Comparison of ENCODE assay signal across 32 cellular contexts in genomic region chr2:96987264-96987909, GRCh38. TPM values are rescaled to one million over a fixed set of nuclear protein-coding genes. Genes with fewer than 3 reads are reported as not detected.
"Had no signal": no experiment of that assay in that cellular context is flagged by ENCODE, and none has a peak within 500 bp of the region (broad histone marks: within the 10 kb centered on the region; RNA-seq: fewer than 3 reads in every experiment).

No MANE protein-coding gene starts in this region.

- ATAC-seq: activated CD4-positive, alpha-beta T cell treated with anti-CD3 and anti-CD28 coated beads for 36 hours; esophagus mucosa; foreskin keratinocyte; gastrocnemius medialis; heart left ventricle had no signal

- H3K36me3 ChIP-seq: brain microvascular endothelial cell, gastrocnemius medialis, heart left ventricle had no signal

- H3K9me3 Mint-ChIP-seq: activated CD4-positive, alpha-beta T cell treated with anti-CD3 and anti-CD28 coated beads, Interleukin-2, amount 10 ng/mL, durations not matched to agents 24 days and 14 days; activated T-helper 1 cell treated with anti-CD3 and anti-CD28 coated beads, Interleukin-12 subunit alpha, Interleukin-12 subunit beta, Interleukin-2, Interleukin-4 antibody, amounts not matched to agents 30 ng/mL and 10 ng/mL and 1 ng/mL, durations not matched to agents 14 hours and 24 hours and 36 hours; activated T-helper 2 cell treated with anti-CD3 and anti-CD28 coated beads, Interferon-gamma antibody, Interleukin-2, Interleukin-4, amounts not matched to agents 10 μg/mL and 5 μg/mL and 100 μg/mL, durations not matched to agents 14 hours and 24 hours and 36 hours; central memory CD8-positive, alpha-beta T cell; dendritic cell treated with granulocyte-macrophage colony-stimulating factor and Interleukin-4, amounts not matched to agents 40 ng/mL and 50 ng/mL, for 4 days; endodermal cell had no signal

- H3K27me3 ChIP-seq: dorsolateral prefrontal cortex, gastrocnemius medialis had no signal

- H3K4me3 ChIP-seq: coronary artery, dorsolateral prefrontal cortex, gastrocnemius medialis, heart left ventricle had no signal

- DNase-seq: activated CD4-positive, alpha-beta T cell treated with anti-CD3 and anti-CD28 coated beads for 36 hours; activated CD4-positive, alpha-beta T cell treated with anti-CD3 and anti-CD28 coated beads, Interleukin-2, amount 10 ng/mL, durations not matched to agents 24 days and 14 days; activated CD4-positive, alpha-beta T cell treated with anti-CD3 and anti-CD28 coated beads, Interleukin-2, amount 50 U/mL, for 48 hours; activated CD4-positive, CD25-positive, alpha-beta regulatory T cell; activated CD4-positive, CD25-positive, alpha-beta regulatory T cell treated with anti-CD3 and anti-CD28 coated beads, Interleukin-2, amount 50 U/mL, for 72 hours; activated CD8-positive, alpha-beta memory T cell treated with anti-CD3 and anti-CD28 coated beads, Interleukin-2, amount 50 U/mL, for 4 hours; activated gamma-delta T cell treated with Interleukin-2 at 50 U/mL for 16 hours; activated naive CD4-positive, alpha-beta T cell treated with anti-CD3 and anti-CD28 coated beads, Interleukin-2, amount 50 U/mL, for 16 hours; activated naive CD4-positive, alpha-beta T cell treated with Interleukin-2 at 50 U/mL for 16 hours; activated T-cell treated with anti-CD3 and anti-CD28 coated beads, Interleukin-2, amount 50 U/mL, for 1 hour; activated T-cell treated with anti-CD3 and anti-CD28 coated beads, Interleukin-2, amount 50 U/mL, for 48 hours; amniotic stem cell; anterior cingulate cortex; brain microvascular endothelial cell; dorsolateral prefrontal cortex; effector memory CD4-positive, alpha-beta T cell; endodermal cell; foreskin keratinocyte; gastrocnemius medialis; glutamatergic neuron; heart left ventricle; T-helper 2 cell had no signal

- H3K4me3 Mint-ChIP-seq: activated CD4-positive, alpha-beta T cell treated with anti-CD3 and anti-CD28 coated beads for 36 hours; activated CD4-positive, alpha-beta T cell treated with anti-CD3 and anti-CD28 coated beads, Interleukin-2, amount 10 ng/mL, durations not matched to agents 24 days and 14 days; activated naive CD8-positive, alpha-beta T cell; activated T-helper 1 cell treated with anti-CD3 and anti-CD28 coated beads, Interleukin-12 subunit alpha, Interleukin-12 subunit beta, Interleukin-2, Interleukin-4 antibody, amounts not matched to agents 30 ng/mL and 10 ng/mL and 1 ng/mL, durations not matched to agents 14 hours and 24 hours and 36 hours; central memory CD8-positive, alpha-beta T cell; dendritic cell treated with granulocyte-macrophage colony-stimulating factor and Interleukin-4, amounts not matched to agents 40 ng/mL and 50 ng/mL, for 4 days; endodermal cell had no signal

- H3K27ac Mint-ChIP-seq: activated CD4-positive, alpha-beta T cell treated with anti-CD3 and anti-CD28 coated beads for 36 hours; activated CD4-positive, alpha-beta T cell treated with anti-CD3 and anti-CD28 coated beads, Interleukin-2, amount 10 ng/mL, durations not matched to agents 24 days and 14 days; activated naive CD8-positive, alpha-beta T cell; activated T-helper 1 cell treated with anti-CD3 and anti-CD28 coated beads, Interleukin-12 subunit alpha, Interleukin-12 subunit beta, Interleukin-2, Interleukin-4 antibody, amounts not matched to agents 30 ng/mL and 10 ng/mL and 1 ng/mL, durations not matched to agents 14 hours and 24 hours and 36 hours; activated T-helper 2 cell treated with anti-CD3 and anti-CD28 coated beads, Interferon-gamma antibody, Interleukin-2, Interleukin-4, amounts not matched to agents 10 μg/mL and 5 μg/mL and 100 μg/mL, durations not matched to agents 14 hours and 24 hours and 36 hours; dendritic cell treated with granulocyte-macrophage colony-stimulating factor and Interleukin-4, amounts not matched to agents 40 ng/mL and 50 ng/mL, for 4 days; endodermal cell had no signal

- H3K4me1 ChIP-seq: foreskin keratinocyte, gastrocnemius medialis, heart left ventricle had no signal

- H3K4me1 Mint-ChIP-seq: activated CD4-positive, alpha-beta T cell treated with anti-CD3 and anti-CD28 coated beads for 36 hours; central memory CD8-positive, alpha-beta T cell had no signal

- H3K27ac ChIP-seq: brain microvascular endothelial cell, coronary artery, dorsolateral prefrontal cortex, foreskin keratinocyte, gastrocnemius medialis, heart left ventricle had no signal

- H3K9me3 ChIP-seq: gastrocnemius medialis, heart left ventricle had no signal

- H3K36me3 Mint-ChIP-seq: activated naive CD8-positive, alpha-beta T cell had no signal

- H3K27me3 Mint-ChIP-seq: activated CD4-positive, alpha-beta T cell treated with anti-CD3 and anti-CD28 coated beads for 36 hours; activated naive CD8-positive, alpha-beta T cell had no signal

RNA-seq across cellular contexts. Expression of gene FAM178B, which starts 1.0 kb away (rescaled TPM):
- total RNA-seq: activated CD4-positive, alpha-beta T cell treated with anti-CD3 and anti-CD28 coated beads, Interleukin-2, amount 10 ng/mL, durations not matched to agents 24 days and 14 days; activated T-helper 1 cell treated with anti-CD3 and anti-CD28 coated beads, Interleukin-12 subunit alpha, Interleukin-12 subunit beta, Interleukin-2, Interleukin-4 antibody, amounts not matched to agents 30 ng/mL and 10 ng/mL and 1 ng/mL, durations not matched to agents 14 hours and 24 hours and 36 hours; activated T-helper 2 cell treated with anti-CD3 and anti-CD28 coated beads, Interferon-gamma antibody, Interleukin-2, Interleukin-4, amounts not matched to agents 10 μg/mL and 5 μg/mL and 100 μg/mL, durations not matched to agents 14 hours and 24 hours and 36 hours; astrocyte; bronchial epithelial cell; epithelial cell of proximal tubule; foreskin keratinocyte had no signal
